In the genomic region with DNA sequence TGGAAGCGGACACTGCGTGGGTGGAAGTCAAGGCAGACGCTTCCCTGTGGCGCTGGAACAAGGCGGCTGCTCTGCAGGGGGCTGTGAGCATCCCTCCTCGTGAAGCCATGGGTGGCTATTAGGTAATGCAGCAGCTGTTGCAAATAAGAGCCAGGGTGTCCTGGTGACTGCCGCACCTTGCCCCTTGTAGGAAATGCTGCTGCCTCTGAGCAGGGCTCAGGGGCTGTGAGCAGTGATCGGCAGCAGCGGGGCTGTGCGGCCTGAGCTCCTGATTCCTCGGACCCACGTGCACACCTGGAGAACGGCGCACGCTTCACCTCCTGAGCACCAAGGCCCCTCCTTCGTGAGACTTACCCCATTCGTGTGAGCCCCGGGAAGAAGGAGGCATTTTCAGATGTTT, we compare ENCODE assay signal across 3 cellular contexts.
A peak's percentile ranks its signal among the peaks of the same experiment; 100 is the strongest.
DNase-seq lines count a peak whose midpoint lies in the region; ATAC-seq, FAIRE-seq and TF ChIP-seq lines count a peak whose summit lies in the region.
"Not testable (repeated sequence)": the region's sequence is repeated elsewhere in the genome, so short reads cannot be mapped to it uniquely, and the experiment has no call there.

No MANE protein-coding gene starts in this region.

- H3K27ac Mint-ChIP-seq in GM23338, WTC11: not testable (repeated sequence)

- whole genome bisulfite sequencing in HepG2 (ENCODE audit: low lambda C conversion rate), result no CpG with 5 or more reads among the region's 18 CpGs

- H3K9me2 ChIP-seq in GM23338 (ENCODE audit: insufficient read depth), result not testable (repeated sequence)

- H3K4me3 ChIP-seq in GM23338; HepG2 (replicated peaks in 1 of 3; ENCODE audit: insufficient read depth in 1 of 3, low read depth in 2 of 3, low read length in 3 of 3): not testable (repeated sequence)

- not testable (repeated sequence) for H3K79me2 ChIP-seq in GM23338 (replicated peaks; ENCODE audit: insufficient read depth); HepG2 (ENCODE audit: insufficient read depth, low read length)

- ATAC-seq in GM23338, result peak; percentile 80
- peak; percentile 18; the same call in 1 of the 2 replicates for ATAC-seq in WTC11
- peak; percentile 76 for ATAC-seq in HepG2

- TF ChIP-seq EP300 in HepG2 (IDR thresholded peaks at IDR 0.05; ENCODE audit: low read depth in 2 of 2, low read length in 2 of 2); HepG2 (CRISPR knock-in tag; IDR thresholded peaks at IDR 0.05; ENCODE audit: borderline replicate concordance): not testable (repeated sequence)

- not testable (repeated sequence) for H3K36me3 Mint-ChIP-seq in GM23338 (ENCODE audit: low read depth); WTC11

- TF ChIP-seq CTCF in GM23338 (conservative IDR thresholded peaks at IDR 0.05; ENCODE audit: low read depth in 2 of 2); WTC11 (IDR thresholded peaks at IDR 0.05); HepG2 (CRISPR knock-in tag; IDR thresholded peaks at IDR 0.05): not testable (repeated sequence)

- not testable (repeated sequence) for H3K27me3 ChIP-seq in GM23338 (ENCODE audit: insufficient read depth); HepG2 (ENCODE audit: control insufficient read depth in 1 of 2, insufficient read depth in 2 of 2, low read length in 2 of 2)

- not testable (repeated sequence) for H3K4me3 Mint-ChIP-seq in GM23338, WTC11

- not testable (repeated sequence) for H3K4me1 ChIP-seq in GM23338 (ENCODE audit: insufficient read depth); HepG2 (ENCODE audit: insufficient read depth, low read length)

- in situ Hi-C loops in HepG2 (cut with HindIII; ENCODE audit: extremely low pct_ligation_motif_present, low pct_unique_long_range_greater_than_20kb), result not testable (repeated sequence)

- CTCF ChIA-PET in WTC11 (lab: Charles Lee); HepG2 (lab: Yijun Ruan, JAX; ENCODE audit: low intra/inter-chr PET ratio, low total read pairs): not testable (repeated sequence)

- TF ChIP-seq POLR2A in HepG2 (IDR thresholded peaks at IDR 0.05; ENCODE audit: insufficient read depth in 1 of 2, low read depth in 2 of 2, low read length in 2 of 2), result not testable (repeated sequence)

- H3F3A ChIP-seq in GM23338 (replicated peaks; ENCODE audit: low read depth), result not testable (repeated sequence)

- H3K36me3 ChIP-seq in GM23338 (ENCODE audit: insufficient read depth); HepG2 (replicated peaks in 1 of 2; ENCODE audit: control insufficient read depth in 1 of 2, insufficient read depth in 2 of 2, low read length in 2 of 2): not testable (repeated sequence)

- not testable (repeated sequence) for H3K9ac ChIP-seq in HepG2 (ENCODE audit: insufficient read depth, low read depth, low read length)

- not testable (repeated sequence) for H3K27me3 Mint-ChIP-seq in GM23338 (ENCODE audit: insufficient read depth, low read depth, poor library complexity); WTC11 (ENCODE audit: low read depth)

- not testable (repeated sequence) for H2AFZ ChIP-seq in GM23338; HepG2 (ENCODE audit: low read length)

- TF ChIP-seq RAD21 in HepG2 (CRISPR knock-in tag; IDR thresholded peaks at IDR 0.05), result not testable (repeated sequence)

- POLR2A ChIA-PET in WTC11 (lab: Charles Lee); HepG2 (lab: Yijun Ruan, JAX): not testable (repeated sequence)

- FAIRE-seq in HepG2 (lab: Jason Lieb, UNC), result not testable (repeated sequence)

- BruUV-seq in HepG2 (replicated peaks; lab: Mats Ljungman, UMichigan), result not testable (repeated sequence)

- not testable (repeated sequence) for H3K9me3 ChIP-seq in HepG2 (ENCODE audit: low read length)

- intact Hi-C loops in HepG2 (cut with micrococcal nuclease; ENCODE audit: unreplicated experiment), result not testable (repeated sequence)

- H3K9me3 Mint-ChIP-seq in GM23338, WTC11: not testable (repeated sequence)

- not testable (repeated sequence) for H3K4me2 ChIP-seq in GM23338; HepG2 (ENCODE audit: low read depth, low read length)

- not testable (repeated sequence) for DNase-seq in GM23338 (ENCODE audit: low spot score); WTC11 (ENCODE audit: low spot score); HepG2 (ENCODE audit: low spot score)

- H3K4me1 Mint-ChIP-seq in GM23338, WTC11: not testable (repeated sequence)

- not testable (repeated sequence) for H3K27ac ChIP-seq in GM23338 (ENCODE audit: low read depth); HepG2 (ENCODE audit: extremely low read length, insufficient read depth, low read length)

- not testable (repeated sequence) for H4K20me1 ChIP-seq in GM23338 (replicated peaks; ENCODE audit: insufficient read depth); HepG2 (ENCODE audit: insufficient read depth, low read length)

Comparison
In these comparisons a context has a peak if more than half of its experiments do, and no peak if none do; other contexts are left out.
1. ATAC-seq: peak in every context shown above with its lines; median percentile 80 in GM23338; 76 in HepG2; 18 in WTC11.